In genomic region chr22:40414306-40414705, GRCh38 we compare ENCODE assay signal across 11 cellular contexts. TPM values are rescaled to one million over a fixed set of nuclear protein-coding genes. Genes with fewer than 3 reads are reported as not detected.
DNase-seq lines count a peak whose midpoint lies in the region; ATAC-seq and TF ChIP-seq lines count a peak whose summit lies in the region.
"Had no signal": no experiment of that assay in that cellular context is flagged by ENCODE, and none has a peak within 500 bp of the region (broad histone marks: within the 10 kb centered on the region; RNA-seq: fewer than 3 reads in every experiment).

No MANE protein-coding gene starts in this region.

- no peaks in the 10 kb centered on the region for H3K27me3 Mint-ChIP-seq in dendritic cell treated with granulocyte-macrophage colony-stimulating factor and Interleukin-4, amounts not matched to agents 40 ng/mL and 50 ng/mL, for 4 days
- no peaks in the 10 kb centered on the region for H3K27me3 Mint-ChIP-seq in osteocyte (ENCODE audit: unreplicated experiment)

- H3K36me3 ChIP-seq in DND-41 (ENCODE audit: insufficient read depth, low read length) (peaks cover 78% of the 10 kb centered on the region), OCI-LY3 (replicated peaks; ENCODE audit: low read depth, low read length) (peaks cover 48% of the 10 kb centered on the region)

- H3K9me3 Mint-ChIP-seq in dendritic cell treated with granulocyte-macrophage colony-stimulating factor and Interleukin-4, amounts not matched to agents 40 ng/mL and 50 ng/mL, for 4 days: no peaks in the 10 kb centered on the region
- no peaks in the 10 kb centered on the region for H3K9me3 Mint-ChIP-seq in osteocyte (ENCODE audit: unreplicated experiment)
- H3K9me3 Mint-ChIP-seq: mesothelial cell of epicardium had no signal

- H3K4me2 ChIP-seq in DND-41 (ENCODE audit: insufficient read depth, low read length) (no peak overlapping the region), OCI-LY3 (ENCODE audit: low read length) (peak overlapping the region; percentile 44)

- peak overlapping the region; percentile 78 for H3K27ac Mint-ChIP-seq in dendritic cell treated with granulocyte-macrophage colony-stimulating factor and Interleukin-4, amounts not matched to agents 40 ng/mL and 50 ng/mL, for 4 days
- peak overlapping the region; percentile 73 for H3K27ac Mint-ChIP-seq in osteocyte (ENCODE audit: unreplicated experiment)

- peaks cover 96% of the 10 kb centered on the region for H3K36me3 Mint-ChIP-seq in dendritic cell treated with granulocyte-macrophage colony-stimulating factor and Interleukin-4, amounts not matched to agents 40 ng/mL and 50 ng/mL, for 4 days (ENCODE audit: low read depth)
- peaks cover 36% of the 10 kb centered on the region for H3K36me3 Mint-ChIP-seq in osteocyte (ENCODE audit: unreplicated experiment)

- H3K79me2 ChIP-seq in DND-41 (ENCODE audit: insufficient read depth, low read length) (no peaks in the 10 kb centered on the region), OCI-LY3 (ENCODE audit: low read length) (no peaks in the 10 kb centered on the region)

- no peak overlapping the region for H3K9ac ChIP-seq in DND-41 (ENCODE audit: low read depth, low read length)
- peak overlapping the region; percentile 19; the same call in 1 of the 2 replicates for H3K9ac ChIP-seq in OCI-LY3 (ENCODE audit: low read length)

- DNase-seq in DND-41 (no peak), osteocyte (ENCODE audit: extremely low spot score, unreplicated experiment) (no peak), GM03348 (ENCODE audit: low spot score) (no peak)
- DNase-seq in stimulated activated CD4-positive, alpha-beta T cell treated with anti-CD3 and anti-CD28 coated beads, Interleukin-4, amount 100 ng/mL, for 4 hours: no peak
- DNase-seq in central memory CD4-positive, alpha-beta T cell: no peak
- DNase-seq: activated CD4-positive, alpha-beta T cell treated with anti-CD3 and anti-CD28 coated beads, Interleukin-2, amount 50 U/mL, for 48 hours; NCI-H2081 treated with DMSO at 0.1 percent for 48 hours had no signal

- peaks cover 69% of the 10 kb centered on the region for H3K4me1 Mint-ChIP-seq in dendritic cell treated with granulocyte-macrophage colony-stimulating factor and Interleukin-4, amounts not matched to agents 40 ng/mL and 50 ng/mL, for 4 days (ENCODE audit: low read depth)
- H3K4me1 Mint-ChIP-seq in osteocyte (ENCODE audit: unreplicated experiment): peaks cover 9% of the 10 kb centered on the region
- H3K4me1 Mint-ChIP-seq: mesothelial cell of epicardium had no signal

- H3K9me3 ChIP-seq in DND-41 (ENCODE audit: insufficient read depth, low read length, severe bottlenecking) (no peaks in the 10 kb centered on the region), OCI-LY3 (ENCODE audit: insufficient read depth, low read length) (no peaks in the 10 kb centered on the region)

- no peak overlapping the region for H3K4me3 ChIP-seq in DND-41 (ENCODE audit: low read depth in 1 of 2, low read length in 2 of 2)
- H3K4me3 ChIP-seq in OCI-LY3 (ENCODE audit: low read length): no peak overlapping the region

- ATAC-seq in DND-41 (ENCODE audit: insufficient read depth, low read depth) (no peak), GM21360 (IDR thresholded peaks at IDR 0.05; ENCODE audit: unreplicated experiment) (no peak)

- H3K4me1 ChIP-seq in DND-41 (ENCODE audit: insufficient read depth, low read length): no peaks in the 10 kb centered on the region
- peaks cover 47% of the 10 kb centered on the region for H3K4me1 ChIP-seq in OCI-LY3 (ENCODE audit: low read length)

- intact Hi-C loops in dendritic cell treated with granulocyte-macrophage colony-stimulating factor and Interleukin-4, amounts not matched to agents 40 ng/mL and 50 ng/mL, for 4 days (cut with micrococcal nuclease): no loop called here

- peaks cover 15% of the 10 kb centered on the region for H4K20me1 ChIP-seq in DND-41 (ENCODE audit: insufficient read depth, low read length)
- no peaks in the 10 kb centered on the region for H4K20me1 ChIP-seq in OCI-LY3 (ENCODE audit: insufficient read depth, low read length)

- TF ChIP-seq CTCF in DND-41 (IDR thresholded peaks at IDR 0.05; ENCODE audit: borderline replicate concordance, extremely low read depth, low read length, poor library complexity, severe bottlenecking): no peak
- TF ChIP-seq CTCF in OCI-LY3 (IDR thresholded peaks at IDR 0.05; ENCODE audit: low read depth, low read length): no peak
- TF ChIP-seq CTCF in osteocyte (IDR thresholded peaks at IDR 0.05): no peak

- no peak overlapping the region for H3K4me3 Mint-ChIP-seq in dendritic cell treated with granulocyte-macrophage colony-stimulating factor and Interleukin-4, amounts not matched to agents 40 ng/mL and 50 ng/mL, for 4 days
- no peak overlapping the region for H3K4me3 Mint-ChIP-seq in osteocyte (ENCODE audit: unreplicated experiment)
- H3K4me3 Mint-ChIP-seq: mesothelial cell of epicardium had no signal

- H3K27ac ChIP-seq in DND-41 (ENCODE audit: low read length) (peak overlapping the region; percentile 26; the same call in 1 of the 2 replicates), OCI-LY3 (ENCODE audit: low read length) (peak overlapping the region; percentile 25)

- H2AFZ ChIP-seq in DND-41 (ENCODE audit: low read depth, low read length): no peak overlapping the region
- no peak overlapping the region for H2AFZ ChIP-seq in OCI-LY3 (ENCODE audit: low read depth, low read length)

- H3K27me3 ChIP-seq in DND-41 (ENCODE audit: insufficient read depth, low read length, poor library complexity): no peaks in the 10 kb centered on the region
- no peaks in the 10 kb centered on the region for H3K27me3 ChIP-seq in OCI-LY3 (ENCODE audit: low read depth, low read length)

RNA-seq across cellular contexts. Expression of gene SGSM3, which starts 43.9 kb away (rescaled TPM):
- 69.8 and 81.6 TPM in 2 replicates for total RNA-seq in osteocyte
